In the genomic region with DNA sequence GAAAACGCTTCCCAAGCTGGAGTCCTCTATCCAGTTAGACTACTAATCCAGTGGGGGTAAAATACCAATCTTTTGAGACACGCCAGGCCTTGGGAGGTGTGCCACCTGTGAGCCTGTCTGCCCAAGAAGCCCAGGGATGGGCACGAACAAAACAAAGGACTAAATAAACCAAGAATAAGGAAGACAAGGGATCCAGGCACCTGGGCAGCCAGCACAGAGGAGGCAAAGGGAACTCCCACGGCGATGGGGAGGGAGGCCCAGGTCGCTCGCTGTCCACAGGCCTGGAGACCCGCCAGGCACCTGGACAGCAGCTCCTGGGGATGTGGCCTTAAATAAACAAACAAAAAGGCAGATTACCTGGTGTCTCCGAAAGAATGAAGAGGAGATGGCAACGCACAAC, we compare ENCODE assay signal across 1 cellular context.
TF ChIP-seq lines count a peak whose summit lies in the region.

No MANE protein-coding gene starts in this region.

TF ChIP-seq in HepG2, 621 proteins besides CTCF, POLR2A, EP300 and RAD21 (continued from another document):
- TF ChIP-seq, protein P1, sequence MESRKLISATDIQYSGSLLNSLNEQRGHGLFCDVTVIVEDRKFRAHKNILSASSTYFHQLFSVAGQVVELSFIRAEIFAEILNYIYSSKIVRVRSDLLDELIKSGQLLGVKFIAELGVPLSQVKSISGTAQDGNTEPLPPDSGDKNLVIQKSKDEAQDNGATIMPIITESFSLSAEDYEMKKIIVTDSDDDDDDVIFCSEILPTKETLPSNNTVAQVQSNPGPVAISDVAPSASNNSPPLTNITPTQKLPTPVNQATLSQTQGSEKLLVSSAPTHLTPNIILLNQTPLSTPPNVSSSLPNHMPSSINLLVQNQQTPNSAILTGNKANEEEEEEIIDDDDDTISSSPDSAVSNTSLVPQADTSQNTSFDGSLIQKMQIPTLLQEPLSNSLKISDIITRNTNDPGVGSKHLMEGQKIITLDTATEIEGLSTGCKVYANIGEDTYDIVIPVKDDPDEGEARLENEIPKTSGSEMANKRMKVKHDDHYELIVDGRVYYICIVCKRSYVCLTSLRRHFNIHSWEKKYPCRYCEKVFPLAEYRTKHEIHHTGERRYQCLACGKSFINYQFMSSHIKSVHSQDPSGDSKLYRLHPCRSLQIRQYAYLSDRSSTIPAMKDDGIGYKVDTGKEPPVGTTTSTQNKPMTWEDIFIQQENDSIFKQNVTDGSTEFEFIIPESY (CRISPR knock-in tag; IDR thresholded peaks at IDR 0.05), result peak; percentile 67
- TF ChIP-seq MBD4 (IDR thresholded peaks at IDR 0.05; ENCODE audit: borderline replicate concordance, low read length) (no peak), ZNF589 (CRISPR knock-in tag; conservative IDR thresholded peaks at IDR 0.05) (no peak), ZNF274 (CRISPR knock-in tag; IDR thresholded peaks at IDR 0.05) (no peak)
- TF ChIP-seq, protein P2, sequence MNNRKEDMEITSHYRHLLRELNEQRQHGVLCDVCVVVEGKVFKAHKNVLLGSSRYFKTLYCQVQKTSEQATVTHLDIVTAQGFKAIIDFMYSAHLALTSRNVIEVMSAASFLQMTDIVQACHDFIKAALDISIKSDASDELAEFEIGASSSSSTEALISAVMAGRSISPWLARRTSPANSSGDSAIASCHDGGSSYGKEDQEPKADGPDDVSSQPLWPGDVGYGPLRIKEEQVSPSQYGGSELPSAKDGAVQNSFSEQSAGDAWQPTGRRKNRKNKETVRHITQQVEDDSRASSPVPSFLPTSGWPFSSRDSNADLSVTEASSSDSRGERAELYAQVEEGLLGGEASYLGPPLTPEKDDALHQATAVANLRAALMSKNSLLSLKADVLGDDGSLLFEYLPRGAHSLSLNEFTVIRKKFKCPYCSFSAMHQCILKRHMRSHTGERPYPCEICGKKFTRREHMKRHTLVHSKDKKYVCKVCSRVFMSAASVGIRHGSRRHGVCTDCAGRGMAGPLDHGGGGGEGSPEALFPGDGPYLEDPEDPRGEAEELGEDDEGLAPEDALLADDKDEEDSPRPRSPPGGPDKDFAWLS (CRISPR knock-in tag; IDR thresholded peaks at IDR 0.05; ENCODE audit: borderline replicate concordance), result no peak
